In genomic region chr20:63560856-63561609, GRCh38 we compare ENCODE assay signal across 1 cellular context.
TF ChIP-seq lines count a peak whose summit lies in the region.

No MANE protein-coding gene starts in this region.

TF ChIP-seq in endothelial cell of umbilical vein, 7 proteins besides CTCF, POLR2A, EP300 and RAD21:
- TF ChIP-seq POLR2AphosphoS5 (IDR thresholded peaks at IDR 0.05; ENCODE audit: insufficient read depth, low read depth, low read length): no peak
- no peak for TF ChIP-seq JUN (IDR thresholded peaks at IDR 0.05; ENCODE audit: borderline replicate concordance, insufficient read depth, insufficient read length, low read depth)
- no peak for TF ChIP-seq GATA2 (IDR thresholded peaks at IDR 0.05; ENCODE audit: insufficient read depth, insufficient read length, low read depth, low read length)
- no peak for TF ChIP-seq FOS (IDR thresholded peaks at IDR 0.05; ENCODE audit: borderline replicate concordance, insufficient read depth, low read length)
- no peak for TF ChIP-seq EZH2 (IDR thresholded peaks at IDR 0.05; ENCODE audit: borderline replicate concordance, low read depth, low read length, severe bottlenecking)
- TF ChIP-seq MAX (IDR thresholded peaks at IDR 0.05; ENCODE audit: insufficient read depth, insufficient read length): no peak
- no peak for TF ChIP-seq MYC (IDR thresholded peaks at IDR 0.05; ENCODE audit: low read depth, low read length)
